In the genomic region with DNA sequence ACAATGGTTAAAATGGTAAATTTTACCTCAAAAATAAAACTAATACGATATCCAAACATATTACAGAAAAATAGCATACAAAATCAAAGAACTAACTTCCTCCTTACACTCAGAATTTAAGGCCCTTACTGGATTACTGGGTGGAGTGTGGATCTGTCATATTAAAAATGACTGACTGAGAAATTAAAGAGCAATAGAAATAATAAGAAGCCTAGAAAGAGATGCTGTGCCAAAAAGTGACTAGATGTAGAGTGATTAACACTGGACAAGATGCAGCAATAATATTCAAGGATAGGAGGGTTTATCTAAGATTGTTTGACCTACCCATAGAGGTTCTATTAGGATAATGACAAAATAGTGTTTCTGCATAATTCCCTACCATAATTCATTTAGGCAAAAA, we compare ENCODE assay signal across 17 cellular contexts.
DNase-seq lines count a peak whose midpoint lies in the region; ATAC-seq and TF ChIP-seq lines count a peak whose summit lies in the region.
"Had no signal": no experiment of that assay in that cellular context is flagged by ENCODE, and none has a peak within 500 bp of the region (broad histone marks: within the 10 kb centered on the region; RNA-seq: fewer than 3 reads in every experiment).

No MANE protein-coding gene starts in this region.

- H3K4me3 ChIP-seq in ACC112 (ENCODE audit: low read depth, low read length) = no peak overlapping the region
- H3K4me3 ChIP-seq in osteoblast (ENCODE audit: insufficient read depth, low read length) = no peak overlapping the region
- H3K4me3 ChIP-seq in BE2C (ENCODE audit: low read depth, low read length) = no peak overlapping the region

- H3K36me3 Mint-ChIP-seq in HFFc6 (ENCODE audit: low read depth) (peaks cover 13% of the 10 kb centered on the region), progenitor cell of endocrine pancreas (ENCODE audit: insufficient read depth) (no peaks in the 10 kb centered on the region)

- H3K36me3 ChIP-seq in ACC112 (ENCODE audit: insufficient read depth, low read length) (no peaks in the 10 kb centered on the region), osteoblast (ENCODE audit: insufficient read depth, low read length) (no peaks in the 10 kb centered on the region), BE2C (no peaks in the 10 kb centered on the region)

- ATAC-seq in GM19463 (IDR thresholded peaks at IDR 0.05; ENCODE audit: unreplicated experiment) = no peak
- ATAC-seq: HCT116 had no signal

- H3K27me3 Mint-ChIP-seq in HFFc6 (ENCODE audit: insufficient read depth) = no peaks in the 10 kb centered on the region; the same call in 1 of the 2 replicates
- peaks cover 76% of the 10 kb centered on the region for H3K27me3 Mint-ChIP-seq in progenitor cell of endocrine pancreas

- no peak overlapping the region for H3K4me3 Mint-ChIP-seq in HFFc6
- no peak overlapping the region for H3K4me3 Mint-ChIP-seq in progenitor cell of endocrine pancreas (ENCODE audit: low read depth)
- H3K4me3 Mint-ChIP-seq: CD4-positive, alpha-beta T cell had no signal

- peaks cover 42% of the 10 kb centered on the region for H3K4me1 ChIP-seq in ACC112 (ENCODE audit: control insufficient read depth, insufficient read depth, low read length, unreplicated experiment)
- peaks cover 36% of the 10 kb centered on the region for H3K4me1 ChIP-seq in osteoblast (ENCODE audit: insufficient read depth, low read length)
- no peaks in the 10 kb centered on the region for H3K4me1 ChIP-seq in BE2C

- no peaks in the 10 kb centered on the region for H3K9me3 Mint-ChIP-seq in HFFc6
- no peaks in the 10 kb centered on the region for H3K9me3 Mint-ChIP-seq in progenitor cell of endocrine pancreas (ENCODE audit: low read depth)
- H3K9me3 Mint-ChIP-seq: CD4-positive, alpha-beta T cell had no signal

- H2AFZ ChIP-seq in ACC112 (ENCODE audit: low read length, unreplicated experiment) (no peak overlapping the region), osteoblast (ENCODE audit: low read length) (no peak overlapping the region)

- peaks cover 53% of the 10 kb centered on the region for H3K4me1 Mint-ChIP-seq in HFFc6 (ENCODE audit: low read depth)
- H3K4me1 Mint-ChIP-seq in progenitor cell of endocrine pancreas (ENCODE audit: low read depth) = peaks cover 17% of the 10 kb centered on the region

- H3K27ac Mint-ChIP-seq in HFFc6 (peak overlapping the region; percentile 72), progenitor cell of endocrine pancreas (no peak overlapping the region)
- H3K27ac Mint-ChIP-seq: CD4-positive, alpha-beta T cell had no signal

- DNase-seq in HFFc6 (no peak), epithelial cell of prostate (ENCODE audit: low read depth, low spot score) (no peak), osteoblast (ENCODE audit: insufficient read length, low spot score, missing footprints) (no peak), NCI-H748 treated with DMSO at 0.1 percent for 48 hours (lab: John Stamatoyannopoulos, UW) (no peak), progenitor cell of endocrine pancreas (ENCODE audit: low spot score, unreplicated experiment) (no peak), BE2C (no peak)
- DNase-seq: ACHN; CD4-positive, alpha-beta T cell; DMS153; DMS79; GDM1; H7 had no signal

- TF ChIP-seq CTCF in HFFc6 (IDR thresholded peaks at IDR 0.05) (no peak), osteoblast (IDR thresholded peaks at IDR 0.05; ENCODE audit: extremely low read depth, low read depth, low read length) (no peak), progenitor cell of endocrine pancreas (IDR thresholded peaks at IDR 0.05; ENCODE audit: unreplicated experiment) (no peak), BE2C (IDR thresholded peaks at IDR 0.05; ENCODE audit: low read depth, low read length) (no peak)

- H3K27me3 ChIP-seq in ACC112 (ENCODE audit: insufficient read depth, low read length) (no peaks in the 10 kb centered on the region), osteoblast (ENCODE audit: insufficient read depth, low read length) (no peaks in the 10 kb centered on the region), BE2C (no peaks in the 10 kb centered on the region)

- H3K9me3 ChIP-seq in osteoblast (ENCODE audit: low read depth, low read length) (no peaks in the 10 kb centered on the region), BE2C (no peaks in the 10 kb centered on the region)

- H3K79me2 ChIP-seq in ACC112 (ENCODE audit: control insufficient read depth, insufficient read depth, low read length, unreplicated experiment) (no peaks in the 10 kb centered on the region), osteoblast (ENCODE audit: insufficient read depth, low read length) (no peaks in the 10 kb centered on the region)

- no peak overlapping the region for H3K4me2 ChIP-seq in osteoblast (ENCODE audit: insufficient read depth, low read length)

- H4K20me1 ChIP-seq in osteoblast (ENCODE audit: insufficient read depth, low read length) = no peaks in the 10 kb centered on the region

- H3K27ac ChIP-seq in ACC112 (ENCODE audit: low read depth, low read length) = peak overlapping the region; percentile 63
- peak overlapping the region; percentile 73 for H3K27ac ChIP-seq in epithelial cell of prostate
- peak overlapping the region; percentile 54 for H3K27ac ChIP-seq in osteoblast (ENCODE audit: low read depth, low read length)
- H3K27ac ChIP-seq: C4-2B, HL-60 had no signal
